ENCODE assay signal across 1 cellular context in the genomic region with DNA sequence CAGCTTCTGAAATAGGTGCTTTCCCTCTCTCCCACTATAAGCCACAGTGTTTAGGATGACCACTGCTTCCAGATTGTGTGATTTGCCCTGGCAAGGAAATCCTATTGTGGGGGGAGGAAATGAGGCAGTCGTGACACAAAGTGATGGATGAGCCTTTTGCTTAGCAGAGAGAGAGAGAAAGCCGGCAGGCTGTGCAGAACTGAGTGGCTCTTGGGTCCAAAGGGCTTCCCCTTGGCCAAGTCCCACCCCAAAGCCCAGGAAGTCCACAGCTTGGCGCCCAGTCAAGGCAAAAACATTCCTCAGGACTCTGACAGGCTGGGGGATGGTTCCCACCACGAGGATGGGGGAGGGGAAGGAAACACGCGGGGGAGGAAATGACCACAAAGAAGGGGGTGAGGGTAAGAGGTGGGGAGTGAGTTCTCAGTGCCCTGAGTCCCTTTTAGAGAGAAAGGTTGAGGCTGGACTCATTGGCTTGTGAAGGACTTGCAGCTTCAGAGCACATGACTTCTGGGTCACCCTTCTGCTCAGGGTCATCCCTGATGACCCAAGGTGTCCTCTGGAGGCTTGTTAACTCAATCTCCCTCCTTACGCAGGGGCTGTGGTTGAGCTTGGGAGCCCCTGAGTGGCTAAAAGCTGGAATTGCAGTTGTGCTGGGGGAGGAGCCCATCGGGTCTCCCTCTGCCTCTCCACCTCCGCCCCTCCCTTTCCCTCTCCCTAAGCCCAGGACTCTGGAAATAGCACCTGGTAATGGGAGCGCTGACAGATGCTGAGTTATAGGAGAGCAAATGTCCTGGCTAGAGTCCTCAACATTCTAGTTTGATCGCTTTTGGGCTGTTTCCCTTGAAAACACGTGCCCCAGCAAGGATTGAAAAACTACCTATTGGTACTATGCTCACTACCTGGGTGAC.
TF ChIP-seq lines count a peak whose summit lies in the region.

No MANE protein-coding gene starts in this region.

TF ChIP-seq in K562, 482 proteins besides CTCF, POLR2A, EP300 and RAD21 (continued from another document and continues in another):
- TF ChIP-seq, protein P1, sequence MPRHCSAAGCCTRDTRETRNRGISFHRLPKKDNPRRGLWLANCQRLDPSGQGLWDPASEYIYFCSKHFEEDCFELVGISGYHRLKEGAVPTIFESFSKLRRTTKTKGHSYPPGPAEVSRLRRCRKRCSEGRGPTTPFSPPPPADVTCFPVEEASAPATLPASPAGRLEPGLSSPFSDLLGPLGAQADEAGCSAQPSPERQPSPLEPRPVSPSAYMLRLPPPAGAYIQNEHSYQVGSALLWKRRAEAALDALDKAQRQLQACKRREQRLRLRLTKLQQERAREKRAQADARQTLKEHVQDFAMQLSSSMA (CRISPR knock-in tag; IDR thresholded peaks at IDR 0.05): no peak
- peak; percentile 23 for TF ChIP-seq HDAC3 (IDR thresholded peaks at IDR 0.05; ENCODE audit: borderline replicate concordance, partially characterized antibody)
- peak in 1 of 2 experiments; percentile 89; a peak in 2 of 4 replicates for TF ChIP-seq HDAC1 (IDR thresholded peaks at IDR 0.05)
- peak; percentile 86 for TF ChIP-seq EGR1 (conservative IDR thresholded peaks at IDR 0.05)
- no peak for TF ChIP-seq ZNF133 (CRISPR knock-in tag; IDR thresholded peaks at IDR 0.05)
- TF ChIP-seq ARNT (IDR thresholded peaks at IDR 0.05): peak; percentile 74 to 83; a peak in 3 of 4 replicates
- TF ChIP-seq CBFA2T2 (conservative IDR thresholded peaks at IDR 0.05): 0 out of 2 replicates have a peak, but pooled peaks have one; percentile 23
- peak; percentile 60 to 98 for TF ChIP-seq MAZ (CRISPR knock-in tag; conservative IDR thresholded peaks at IDR 0.05 in 1 of 2, IDR thresholded peaks at IDR 0.05 in 1 of 2)
- no peak for TF ChIP-seq MTF1 (CRISPR knock-in tag; IDR thresholded peaks at IDR 0.05; ENCODE audit: borderline replicate concordance)
- TF ChIP-seq RBM39 (optimal IDR thresholded peaks at IDR 0.05; ENCODE audit: low read depth, low read length): no peak
- no peak for TF ChIP-seq ZBTB5 (IDR thresholded peaks at IDR 0.05)
- TF ChIP-seq COPS2 (conservative IDR thresholded peaks at IDR 0.05): no peak
- TF ChIP-seq ARID4B (CRISPR knock-in tag; IDR thresholded peaks at IDR 0.05): 0 out of 2 replicates have a peak, but pooled peaks have one; percentile 33
- TF ChIP-seq TEAD1 (CRISPR knock-in tag; IDR thresholded peaks at IDR 0.05): peak in 1 of 2 experiments; percentile 7; a peak in 1 of 4 replicates
- no peak for TF ChIP-seq HNRNPUL1 (IDR thresholded peaks at IDR 0.05; ENCODE audit: low read length)
- TF ChIP-seq, protein P2, sequence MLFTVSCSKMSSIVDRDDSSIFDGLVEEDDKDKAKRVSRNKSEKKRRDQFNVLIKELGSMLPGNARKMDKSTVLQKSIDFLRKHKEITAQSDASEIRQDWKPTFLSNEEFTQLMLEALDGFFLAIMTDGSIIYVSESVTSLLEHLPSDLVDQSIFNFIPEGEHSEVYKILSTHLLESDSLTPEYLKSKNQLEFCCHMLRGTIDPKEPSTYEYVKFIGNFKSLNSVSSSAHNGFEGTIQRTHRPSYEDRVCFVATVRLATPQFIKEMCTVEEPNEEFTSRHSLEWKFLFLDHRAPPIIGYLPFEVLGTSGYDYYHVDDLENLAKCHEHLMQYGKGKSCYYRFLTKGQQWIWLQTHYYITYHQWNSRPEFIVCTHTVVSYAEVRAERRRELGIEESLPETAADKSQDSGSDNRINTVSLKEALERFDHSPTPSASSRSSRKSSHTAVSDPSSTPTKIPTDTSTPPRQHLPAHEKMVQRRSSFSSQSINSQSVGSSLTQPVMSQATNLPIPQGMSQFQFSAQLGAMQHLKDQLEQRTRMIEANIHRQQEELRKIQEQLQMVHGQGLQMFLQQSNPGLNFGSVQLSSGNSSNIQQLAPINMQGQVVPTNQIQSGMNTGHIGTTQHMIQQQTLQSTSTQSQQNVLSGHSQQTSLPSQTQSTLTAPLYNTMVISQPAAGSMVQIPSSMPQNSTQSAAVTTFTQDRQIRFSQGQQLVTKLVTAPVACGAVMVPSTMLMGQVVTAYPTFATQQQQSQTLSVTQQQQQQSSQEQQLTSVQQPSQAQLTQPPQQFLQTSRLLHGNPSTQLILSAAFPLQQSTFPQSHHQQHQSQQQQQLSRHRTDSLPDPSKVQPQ (CRISPR knock-in tag; IDR thresholded peaks at IDR 0.05; ENCODE audit: borderline replicate concordance): no peak
- TF ChIP-seq ELK1 (CRISPR knock-in tag; IDR thresholded peaks at IDR 0.05): no peak
- TF ChIP-seq SRSF7 (optimal IDR thresholded peaks at IDR 0.05; ENCODE audit: low read depth, low read length): no peak
- TF ChIP-seq ZNF785 (CRISPR knock-in tag; IDR thresholded peaks at IDR 0.05): no peak
- TF ChIP-seq ETV5 (CRISPR knock-in tag; IDR thresholded peaks at IDR 0.05; ENCODE audit: low read depth): no peak
- TF ChIP-seq HCFC1 (IDR thresholded peaks at IDR 0.05; ENCODE audit: low read depth, low read length): no peak; the same call in 1 of the 2 replicates
- no peak for TF ChIP-seq MCM2 (IDR thresholded peaks at IDR 0.05; ENCODE audit: low read depth)
- no peak for TF ChIP-seq HNRNPLL (IDR thresholded peaks at IDR 0.05; ENCODE audit: low read depth, low read length, poor library complexity, severe bottlenecking)
- peak in 1 of 3 experiments; percentile 42 for TF ChIP-seq YY1 (IDR thresholded peaks at IDR 0.05; ENCODE audit: borderline replicate concordance in 1 of 3, control insufficient read depth in 1 of 3, extremely low read depth in 1 of 3, insufficient read depth in 3 of 3, insufficient read length in 1 of 3, insufficient replicate concordance in 2 of 3, low read depth in 1 of 3, low read length in 2 of 3)
- no peak for TF ChIP-seq ZNF75A (CRISPR knock-in tag; IDR thresholded peaks at IDR 0.05)
- TF ChIP-seq SIX5 (IDR thresholded peaks at IDR 0.05; ENCODE audit: borderline replicate concordance in 1 of 2, insufficient read depth in 1 of 2, low read depth in 1 of 2, low read length in 2 of 2): no peak
- TF ChIP-seq, protein P3, sequence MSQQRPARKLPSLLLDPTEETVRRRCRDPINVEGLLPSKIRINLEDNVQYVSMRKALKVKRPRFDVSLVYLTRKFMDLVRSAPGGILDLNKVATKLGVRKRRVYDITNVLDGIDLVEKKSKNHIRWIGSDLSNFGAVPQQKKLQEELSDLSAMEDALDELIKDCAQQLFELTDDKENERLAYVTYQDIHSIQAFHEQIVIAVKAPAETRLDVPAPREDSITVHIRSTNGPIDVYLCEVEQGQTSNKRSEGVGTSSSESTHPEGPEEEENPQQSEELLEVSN (IDR thresholded peaks at IDR 0.05; ENCODE audit: borderline replicate concordance in 1 of 2, extremely low read depth in 1 of 2, insufficient read depth in 1 of 2, insufficient read length in 1 of 2, low read depth in 1 of 2, low read length in 1 of 2, poor library complexity in 1 of 2, severe bottlenecking in 1 of 2): peak in 1 of 2 experiments; percentile 40
- no peak for TF ChIP-seq HIVEP1 (CRISPR knock-in tag; IDR thresholded peaks at IDR 0.05)
- TF ChIP-seq EZH2 (IDR thresholded peaks at IDR 0.05; ENCODE audit: borderline replicate concordance, low read depth, low read length): no peak
- TF ChIP-seq ILK (tag; IDR thresholded peaks at IDR 0.05; ENCODE audit: borderline replicate concordance, low read depth): no peak
- no peak for TF ChIP-seq ZNF384 (IDR thresholded peaks at IDR 0.05; ENCODE audit: low read depth, low read length)
- TF ChIP-seq PCBP2 (IDR thresholded peaks at IDR 0.05; ENCODE audit: low read depth, low read length, poor library complexity, severe bottlenecking): no peak
- TF ChIP-seq, protein P4, sequence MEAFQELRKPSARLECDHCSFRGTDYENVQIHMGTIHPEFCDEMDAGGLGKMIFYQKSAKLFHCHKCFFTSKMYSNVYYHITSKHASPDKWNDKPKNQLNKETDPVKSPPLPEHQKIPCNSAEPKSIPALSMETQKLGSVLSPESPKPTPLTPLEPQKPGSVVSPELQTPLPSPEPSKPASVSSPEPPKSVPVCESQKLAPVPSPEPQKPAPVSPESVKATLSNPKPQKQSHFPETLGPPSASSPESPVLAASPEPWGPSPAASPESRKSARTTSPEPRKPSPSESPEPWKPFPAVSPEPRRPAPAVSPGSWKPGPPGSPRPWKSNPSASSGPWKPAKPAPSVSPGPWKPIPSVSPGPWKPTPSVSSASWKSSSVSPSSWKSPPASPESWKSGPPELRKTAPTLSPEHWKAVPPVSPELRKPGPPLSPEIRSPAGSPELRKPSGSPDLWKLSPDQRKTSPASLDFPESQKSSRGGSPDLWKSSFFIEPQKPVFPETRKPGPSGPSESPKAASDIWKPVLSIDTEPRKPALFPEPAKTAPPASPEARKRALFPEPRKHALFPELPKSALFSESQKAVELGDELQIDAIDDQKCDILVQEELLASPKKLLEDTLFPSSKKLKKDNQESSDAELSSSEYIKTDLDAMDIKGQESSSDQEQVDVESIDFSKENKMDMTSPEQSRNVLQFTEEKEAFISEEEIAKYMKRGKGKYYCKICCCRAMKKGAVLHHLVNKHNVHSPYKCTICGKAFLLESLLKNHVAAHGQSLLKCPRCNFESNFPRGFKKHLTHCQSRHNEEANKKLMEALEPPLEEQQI (IDR thresholded peaks at IDR 0.05): no peak
- TF ChIP-seq POLR2G (IDR thresholded peaks at IDR 0.05; ENCODE audit: low read depth, low read length): 0 out of 2 replicates have a peak, but pooled peaks have one; percentile 9
- no peak for TF ChIP-seq KHSRP (IDR thresholded peaks at IDR 0.05)
- TF ChIP-seq, protein P5, sequence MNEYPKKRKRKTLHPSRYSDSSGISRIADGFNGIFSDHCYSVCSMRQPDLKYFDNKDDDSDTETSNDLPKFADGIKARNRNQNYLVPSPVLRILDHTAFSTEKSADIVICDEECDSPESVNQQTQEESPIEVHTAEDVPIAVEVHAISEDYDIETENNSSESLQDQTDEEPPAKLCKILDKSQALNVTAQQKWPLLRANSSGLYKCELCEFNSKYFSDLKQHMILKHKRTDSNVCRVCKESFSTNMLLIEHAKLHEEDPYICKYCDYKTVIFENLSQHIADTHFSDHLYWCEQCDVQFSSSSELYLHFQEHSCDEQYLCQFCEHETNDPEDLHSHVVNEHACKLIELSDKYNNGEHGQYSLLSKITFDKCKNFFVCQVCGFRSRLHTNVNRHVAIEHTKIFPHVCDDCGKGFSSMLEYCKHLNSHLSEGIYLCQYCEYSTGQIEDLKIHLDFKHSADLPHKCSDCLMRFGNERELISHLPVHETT (CRISPR knock-in tag; conservative IDR thresholded peaks at IDR 0.05 in 1 of 2, IDR thresholded peaks at IDR 0.05 in 1 of 2): no peak
- no peak for TF ChIP-seq HBP1 (CRISPR knock-in tag; IDR thresholded peaks at IDR 0.05)
- peak; percentile 70 for TF ChIP-seq BHLHE40 (IDR thresholded peaks at IDR 0.05; ENCODE audit: low read length)
- no peak for TF ChIP-seq FOXA3 (CRISPR knock-in tag; conservative IDR thresholded peaks at IDR 0.05 in 1 of 2, IDR thresholded peaks at IDR 0.05 in 1 of 2)
- no peak for TF ChIP-seq PHTF2 (CRISPR knock-in tag; IDR thresholded peaks at IDR 0.05)
